ENCODE assay signal across 9 cellular contexts in genomic region chr20:329325-329695, GRCh38. TPM values are rescaled to one million over a fixed set of nuclear protein-coding genes. Genes with fewer than 3 reads are reported as not detected.
DNase-seq lines count a peak whose midpoint lies in the region; ATAC-seq and TF ChIP-seq lines count a peak whose summit lies in the region.
"Had no signal": no experiment of that assay in that cellular context is flagged by ENCODE, and none has a peak within 500 bp of the region (broad histone marks: within the 10 kb centered on the region; RNA-seq: fewer than 3 reads in every experiment).

No MANE protein-coding gene starts in this region.

- no peak for DNase-seq in left ventricle myocardium inferior
- DNase-seq in left cardiac atrium = no peak
- DNase-seq in esophagus squamous epithelium (lab: John Stamatoyannopoulos, UW) = no peak
- no peak for DNase-seq in uterus
- DNase-seq in iPS-NIHi11 (ENCODE audit: low spot score) = no peak
- DNase-seq: foreskin fibroblast, NCI-H1436 had no signal

- peaks cover 50% of the 10 kb centered on the region for H3K4me1 ChIP-seq in left ventricle myocardium inferior
- H3K4me1 ChIP-seq in esophagus squamous epithelium = peaks cover 26 to 60% (median 35%) of the 10 kb centered on the region in 3 donors
- H3K4me1 ChIP-seq in uterus = no peaks in the 10 kb centered on the region

- 40 to 57% methylated on average over 4 of the region's 4 CpGs for WGBS in esophagus squamous epithelium, 2 donors

- H3K36me3 ChIP-seq in left ventricle myocardium inferior = no peaks in the 10 kb centered on the region
- H3K36me3 ChIP-seq in esophagus squamous epithelium = no peaks in the 10 kb centered on the region
- no peaks in the 10 kb centered on the region for H3K36me3 ChIP-seq in uterus

- H3K27ac ChIP-seq in left ventricle myocardium inferior (replicated peaks) (peak overlapping the region; percentile 98), esophagus squamous epithelium (peak overlapping the region in 3 of 4 donors; percentile 24 to 98 (median 83)), uterus (peak overlapping the region; percentile 96 to 98)
- H3K27ac ChIP-seq: C4-2B had no signal

- TF ChIP-seq CTCF in left ventricle myocardium inferior (IDR thresholded peaks at IDR 0.05; ENCODE audit: borderline replicate concordance) (no peak), esophagus squamous epithelium (IDR thresholded peaks at IDR 0.05) (no peak), uterus (IDR thresholded peaks at IDR 0.05) (no peak)

- H3K9me3 ChIP-seq in left ventricle myocardium inferior (replicated peaks) (no peaks in the 10 kb centered on the region), esophagus squamous epithelium (no peaks in the 10 kb centered on the region), uterus (no peaks in the 10 kb centered on the region)

- H3K4me3 ChIP-seq in left ventricle myocardium inferior (no peak overlapping the region), esophagus squamous epithelium (no peak overlapping the region), uterus (no peak overlapping the region)

- H3K27me3 ChIP-seq in left ventricle myocardium inferior (ENCODE audit: low read depth) = no peaks in the 10 kb centered on the region
- peaks cover 0 to 6% (median 0%) of the 10 kb centered on the region in 4 donors for H3K27me3 ChIP-seq in esophagus squamous epithelium
- no peaks in the 10 kb centered on the region for H3K27me3 ChIP-seq in uterus

- intact Hi-C loops in left ventricle myocardium inferior (cut with micrococcal nuclease) (no loop called here), left cardiac atrium (cut with DNase I) (no loop called here), esophagus squamous epithelium (cut with DNase I) (no loop called here), uterus (cut with DNase I; ENCODE audit: low total_unique reads) (no loop called here)

- ATAC-seq in left cardiac atrium (no peak), GM18867 (IDR thresholded peaks at IDR 0.05; ENCODE audit: unreplicated experiment) (no peak)

- TF ChIP-seq POLR2A in esophagus squamous epithelium (IDR thresholded peaks at IDR 0.05) (no peak), uterus (IDR thresholded peaks at IDR 0.05) (no peak)

RNA-seq across cellular contexts. Expression of gene SOX12, which starts 4.0 kb away (rescaled TPM):
- total RNA-seq in left ventricle myocardium inferior (12.3 TPM), left cardiac atrium (10 to 100 TPM in 1 of 2 donors, 1 to 10 TPM in 1; 8.1 to 11.6 TPM), esophagus squamous epithelium (1 to 10 TPM; 2.1 to 3.8 (median 3.3) TPM), uterus (10 to 100 TPM in 1 of 4 donors, 1 to 10 TPM in 3; 2.4 to 21.9 (median 7.4) TPM)

RNA-seq across cellular contexts. Expression of gene NRSN2, which starts 17.6 kb away (rescaled TPM):
- total RNA-seq in left ventricle myocardium inferior (17.5 TPM), left cardiac atrium (10 to 100 TPM; 20.6 to 34.9 TPM), esophagus squamous epithelium (10 to 100 TPM in 1 of 4 donors, 1 to 10 TPM in 3; 3.7 to 13.8 (median 7.2) TPM), uterus (10 to 100 TPM; 10.2 to 65.6 (median 28.7) TPM)

RNA-seq across cellular contexts. Expression of gene ZCCHC3, which starts 31.9 kb away (rescaled TPM):
- total RNA-seq in left ventricle myocardium inferior (11.8 TPM), left cardiac atrium (10 to 100 TPM; 11.0 to 12.2 TPM), esophagus squamous epithelium (10 to 100 TPM in 1 of 4 donors, 1 to 10 TPM in 3; 6.8 to 14.1 (median 9.2) TPM), uterus (10 to 100 TPM in 3 of 4 donors, 1 to 10 TPM in 1; 3.3 to 56.7 (median 19.2) TPM)

RNA-seq across cellular contexts. Expression of gene C20orf96, which starts 38.8 kb away (rescaled TPM):
- total RNA-seq in left ventricle myocardium inferior (6.6 TPM), left cardiac atrium (1 to 10 TPM; 5.5 to 7.2 TPM), esophagus squamous epithelium (1 to 10 TPM in 2 of 4 donors, under 1 TPM in 2; 0.19 to 1.1 (median 0.89) TPM), uterus (10 to 100 TPM in 2 of 4 donors, 1 to 10 TPM in 2; 2.8 to 18.2 (median 11.2) TPM)

RNA-seq across cellular contexts. Expression of gene TRIB3, which starts 51.2 kb away (rescaled TPM):
- 0.69 TPM for total RNA-seq in left ventricle myocardium inferior
- total RNA-seq in left cardiac atrium = 1 to 10 TPM; 1.4 to 3.4 TPM
- 10 to 100 TPM in 3 of 4 donors, 1 to 10 TPM in 1; 6.5 to 22.0 (median 11.9) TPM for total RNA-seq in esophagus squamous epithelium
- total RNA-seq in uterus = 1 to 10 TPM; 1.8 to 8.4 (median 3.9) TPM
